Comparison of ENCODE assay signal across 23 cellular contexts in genomic region chr5:68295772-68296171, GRCh38.
DNase-seq lines count a peak whose midpoint lies in the region; ATAC-seq and TF ChIP-seq lines count a peak whose summit lies in the region.
"Had no signal": no experiment of that assay in that cellular context is flagged by ENCODE, and none has a peak within 500 bp of the region (broad histone marks: within the 10 kb centered on the region; RNA-seq: fewer than 3 reads in every experiment).

No MANE protein-coding gene starts in this region.

- no peaks in the 10 kb centered on the region for H3K9me3 Mint-ChIP-seq in T-cell
- H3K9me3 Mint-ChIP-seq: neural crest cell had no signal

- H3K4me1 Mint-ChIP-seq in T-cell: peaks cover 23 to 44% (median 29%) of the 10 kb centered on the region in 3 donors

- H3K27me3 Mint-ChIP-seq in T-cell: no peaks in the 10 kb centered on the region
- H3K27me3 Mint-ChIP-seq: activated CD4-positive, alpha-beta T cell treated with anti-CD3 and anti-CD28 coated beads for 36 hours had no signal

- peaks cover 74% of the 10 kb centered on the region for H3K36me3 Mint-ChIP-seq in T-cell

- H3K79me2 ChIP-seq in parathyroid adenoma: peaks cover 6% of the 10 kb centered on the region

- H3K36me3 ChIP-seq in parathyroid adenoma (ENCODE audit: control insufficient read depth, insufficient read depth, low read length): no peaks in the 10 kb centered on the region

- no peak overlapping the region for H3K4me3 Mint-ChIP-seq in T-cell
- H3K4me3 Mint-ChIP-seq: activated CD4-positive, alpha-beta T cell treated with anti-CD3 and anti-CD28 coated beads for 36 hours; neural crest cell had no signal

- no peak overlapping the region for H3K4me2 ChIP-seq in parathyroid adenoma (ENCODE audit: low read length)

- ATAC-seq in T-cell (replicated peaks in 1 of 4) (no peak), GM19455 (IDR thresholded peaks at IDR 0.05; ENCODE audit: unreplicated experiment) (no peak)
- ATAC-seq: activated CD4-positive, alpha-beta T cell treated with anti-CD3 and anti-CD28 coated beads for 36 hours had no signal

- peaks cover 34% of the 10 kb centered on the region for H3K4me1 ChIP-seq in parathyroid adenoma
- H3K4me1 ChIP-seq: Caco-2 had no signal

- DNase-seq in DMS53 (lab: John Stamatoyannopoulos, UW): peak; percentile 16
- DNase-seq in DMS53 treated with DMSO at 0.1 percent for 48 hours (lab: John Stamatoyannopoulos, UW; ENCODE audit: unreplicated experiment): no peak
- DNase-seq in T-cell: no peak
- DNase-seq in epithelial cell of prostate (ENCODE audit: low read depth, low spot score): no peak
- no peak for DNase-seq in NCI-H1092 treated with DMSO at 0.1 percent for 48 hours (lab: John Stamatoyannopoulos, UW)
- no peak for DNase-seq in NCI-H526 treated with DMSO at 0.1 percent for 48 hours (lab: John Stamatoyannopoulos, UW)
- DNase-seq: activated CD4-positive, alpha-beta T cell treated with anti-CD3 and anti-CD28 coated beads for 36 hours; activated CD8-positive, alpha-beta memory T cell treated with anti-CD3 and anti-CD28 coated beads, Interleukin-2, amount 50 U/mL, for 4 hours; activated effector memory CD4-positive, alpha-beta T cell treated with Interleukin-2 at 50 U/mL for 16 hours; AML-193; Caco-2; EL; erythroblast; KG1; MV-4-11; NCI-H2081 treated with DMSO at 0.1 percent for 48 hours; NCI-H446 treated with DMSO at 0.1 percent for 48 hours; NK-92 treated with Interleukin-12 subunit alpha and Interleukin-12 subunit beta, amount 100 ng/mL, for 24 hours; stimulated activated CD4-positive, alpha-beta T cell treated with anti-CD3 and anti-CD28 coated beads, Interleukin-4, amount 100 ng/mL, for 4 hours had no signal

- no peak overlapping the region for H3K4me3 ChIP-seq in parathyroid adenoma (ENCODE audit: low read depth, low read length)

- CTCF ChIA-PET in T-cell (lab: Charles Lee): interaction anchor here (1.1 to 1.8 kb wide), 2 partner anchors 9 to 43 kb away, joined by 3 to 6 read pairs; no protein-coding TSS in a partner anchor

- peak overlapping the region; percentile 49 for H3K27ac ChIP-seq in epithelial cell of prostate
- peak overlapping the region; percentile 41 for H3K27ac ChIP-seq in parathyroid adenoma
- H3K27ac ChIP-seq: 22Rv1 had no signal

- POLR2A ChIA-PET in T-cell (lab: Charles Lee): interaction anchor here in 1 of 2 donors (0.6 kb wide), 1 partner anchor 31 kb away, joined by 4 read pairs; no protein-coding TSS in a partner anchor

- H3K9me3 ChIP-seq in parathyroid adenoma (ENCODE audit: control insufficient read depth, low read length): no peaks in the 10 kb centered on the region
- H3K9me3 ChIP-seq: Caco-2 had no signal

- H3K27me3 ChIP-seq in parathyroid adenoma (ENCODE audit: control insufficient read depth, insufficient read depth, low read length): no peaks in the 10 kb centered on the region

- H3K27ac Mint-ChIP-seq in T-cell: peak overlapping the region; percentile 2 to 29

- TF ChIP-seq CTCF in parathyroid adenoma (IDR thresholded peaks at IDR 0.05): no peak

- H3K9ac ChIP-seq in parathyroid adenoma: no peak overlapping the region

- no peak overlapping the region for H2AFZ ChIP-seq in parathyroid adenoma
